ENCODE assay signal across 13 cellular contexts in genomic region chr9:127928232-127929043, GRCh38. TPM values are rescaled to one million over a fixed set of nuclear protein-coding genes. Genes with fewer than 3 reads are reported as not detected.
A peak's percentile ranks its signal among the peaks of the same experiment; 100 is the strongest.
DNase-seq lines count a peak whose midpoint lies in the region; ATAC-seq, FAIRE-seq and TF ChIP-seq lines count a peak whose summit lies in the region.
"Had no signal": no experiment of that assay in that cellular context is flagged by ENCODE, and none has a peak within 500 bp of the region (broad histone marks: within the 10 kb centered on the region; RNA-seq: fewer than 3 reads in every experiment).

No MANE protein-coding gene starts in this region.

- no peaks in the 10 kb centered on the region for H3K36me3 ChIP-seq in CD8-positive, alpha-beta T cell (ENCODE audit: insufficient read depth, low read length)
- H3K36me3 ChIP-seq in HEK293 (ENCODE audit: control insufficient read depth in 2 of 2, insufficient read depth in 1 of 2, low read length in 2 of 2) (no peaks in the 10 kb centered on the region), astrocyte (ENCODE audit: insufficient read depth, low read length) (no peaks in the 10 kb centered on the region), mesendoderm (ENCODE audit: control insufficient read depth, insufficient read depth, low read length) (no peaks in the 10 kb centered on the region)
- H3K36me3 ChIP-seq: HAP-1, thyroid gland had no signal

- no peak for FAIRE-seq in astrocyte (lab: Jason Lieb, UNC)

- peaks cover 27% of the 10 kb centered on the region for H3K4me1 Mint-ChIP-seq in CD8-positive, alpha-beta T cell (ENCODE audit: low read depth)
- H3K4me1 Mint-ChIP-seq in astrocyte (ENCODE audit: low read depth, unreplicated experiment) = peaks cover 11% of the 10 kb centered on the region

- peaks cover 2% of the 10 kb centered on the region for H3K27me3 Mint-ChIP-seq in CD8-positive, alpha-beta T cell (ENCODE audit: low read depth)
- H3K27me3 Mint-ChIP-seq in astrocyte (ENCODE audit: low read depth, unreplicated experiment) = peaks cover 23% of the 10 kb centered on the region

- peak overlapping the region; percentile 66 for H3K23ac ChIP-seq in mesendoderm (ENCODE audit: low read length)

- no CpG with 5 or more reads among the region's 16 CpGs for WGBS in mesendoderm (ENCODE audit: extremely low coverage, insufficient coverage, low lambda C conversion rate)

- no peak overlapping the region for H2BK120ac ChIP-seq in mesendoderm (ENCODE audit: low read depth, low read length)

- H3K36me3 Mint-ChIP-seq in CD8-positive, alpha-beta T cell = no peaks in the 10 kb centered on the region
- H3K36me3 Mint-ChIP-seq in astrocyte (ENCODE audit: low read depth, unreplicated experiment) = peaks cover 6% of the 10 kb centered on the region

- ATAC-seq in CD8-positive, alpha-beta T cell = no peak
- ATAC-seq in GM21381 (IDR thresholded peaks at IDR 0.05; ENCODE audit: unreplicated experiment) = no peak

- no peak overlapping the region for H2BK5ac ChIP-seq in mesendoderm (ENCODE audit: low read length)

- no peak overlapping the region for H2BK15ac ChIP-seq in mesendoderm (replicated peaks; ENCODE audit: low read depth)

- POLR2A ChIA-PET in CD8-positive, alpha-beta T cell (lab: Charles Lee) = interaction anchor here (0.6 to 1.3 kb wide), 3 partner anchors 9 to 184 kb away, joined by 3 to 8 read pairs (median 3); partner anchors contain the start of gene DPM2
- POLR2A ChIA-PET in HEK293 (lab: Yijun Ruan, JAX) = interaction anchor here (0.7 to 2.0 kb wide), 4 partner anchors 9 to 139 kb away, joined by 3 to 6 read pairs (median 4); partner anchors contain the start of genes DPM2 and NAIF1

- no peak overlapping the region for H4K8ac ChIP-seq in mesendoderm (ENCODE audit: low read depth, low read length)

- no peak overlapping the region for H3K4me3 ChIP-seq in CD8-positive, alpha-beta T cell (ENCODE audit: low read depth, low read length)
- H3K4me3 ChIP-seq in HEK293 (ENCODE audit: low read depth, low read length) (no peak overlapping the region), astrocyte (ENCODE audit: insufficient read depth, low read depth, low read length) (no peak overlapping the region), mesendoderm (ENCODE audit: low read length) (no peak overlapping the region)
- H3K4me3 ChIP-seq: HAP-1, thyroid gland had no signal

- no peak overlapping the region for H3K18ac ChIP-seq in mesendoderm (ENCODE audit: low read length)

- no peak overlapping the region for H4K5ac ChIP-seq in mesendoderm (ENCODE audit: low read length)

- H3K27ac ChIP-seq in CD8-positive, alpha-beta T cell (ENCODE audit: low read depth, low read length) = no peak overlapping the region
- H3K27ac ChIP-seq in HEK293 (ENCODE audit: extremely low read depth, low read depth, low read length) = no peak overlapping the region
- no peak overlapping the region for H3K27ac ChIP-seq in astrocyte (ENCODE audit: low read depth, low read length)
- no peak overlapping the region for H3K27ac ChIP-seq in mesendoderm (ENCODE audit: low read depth, low read length)
- H3K27ac ChIP-seq: thyroid gland had no signal

- no peak overlapping the region for H3K27ac Mint-ChIP-seq in CD8-positive, alpha-beta T cell
- H3K27ac Mint-ChIP-seq in astrocyte (ENCODE audit: unreplicated experiment) = peak overlapping the region; percentile 38

- H3K27me3 ChIP-seq in CD8-positive, alpha-beta T cell (ENCODE audit: insufficient read depth, low read length) = no peaks in the 10 kb centered on the region
- H3K27me3 ChIP-seq in astrocyte (ENCODE audit: insufficient read depth, low read length) (no peaks in the 10 kb centered on the region), mesendoderm (ENCODE audit: insufficient read depth, low read length, poor library complexity) (no peaks in the 10 kb centered on the region)
- H3K27me3 ChIP-seq: thyroid gland had no signal

- no peak for TF ChIP-seq CTCF in CD8-positive, alpha-beta T cell (IDR thresholded peaks at IDR 0.05)
- TF ChIP-seq CTCF in HEK293 (tag by site-specific recombination; IDR thresholded peaks at IDR 0.05) = no peak
- no peak for TF ChIP-seq CTCF in astrocyte (IDR thresholded peaks at IDR 0.05; ENCODE audit: insufficient read depth, low read depth, low read length)

- no peak overlapping the region for H3K4ac ChIP-seq in mesendoderm (ENCODE audit: low read depth, low read length)

- no peak overlapping the region for H3K9ac ChIP-seq in astrocyte (ENCODE audit: low read length)
- peak overlapping the region; percentile 32 for H3K9ac ChIP-seq in mesendoderm (ENCODE audit: low read length)

- H3K9me3 ChIP-seq in CD8-positive, alpha-beta T cell (ENCODE audit: low read length) = no peaks in the 10 kb centered on the region
- H3K9me3 ChIP-seq in HEK293 (ENCODE audit: control insufficient read depth, insufficient read depth, low read depth, low read length) = no peaks in the 10 kb centered on the region
- no peaks in the 10 kb centered on the region for H3K9me3 ChIP-seq in astrocyte (ENCODE audit: insufficient read depth, low read depth, low read length)
- H3K9me3 ChIP-seq: HAP-1, thyroid gland had no signal

- H3K79me2 ChIP-seq in astrocyte (ENCODE audit: insufficient read depth, low read length) = peaks cover 4% of the 10 kb centered on the region
- no peaks in the 10 kb centered on the region for H3K79me2 ChIP-seq in mesendoderm (ENCODE audit: control insufficient read depth, insufficient read depth, low read length)

- H3K56ac ChIP-seq in mesendoderm (ENCODE audit: low read length) = peak overlapping the region; percentile 67

- intact Hi-C loops in CD8-positive, alpha-beta T cell (cut with DNase I, micrococcal nuclease) = no loop called here

- H3K9me3 Mint-ChIP-seq in CD8-positive, alpha-beta T cell = no peaks in the 10 kb centered on the region
- no peaks in the 10 kb centered on the region for H3K9me3 Mint-ChIP-seq in astrocyte (ENCODE audit: unreplicated experiment)

- H4K20me1 ChIP-seq in astrocyte (ENCODE audit: insufficient read depth, low read length) = peaks cover 18% of the 10 kb centered on the region

- DNase-seq in CD8-positive, alpha-beta T cell = peak in 1 of 7 experiments; percentile 21
- DNase-seq in astrocyte (ENCODE audit: low read depth) (no peak), mesendoderm (no peak), NCI-H2107 (lab: John Stamatoyannopoulos, UW) (no peak), NCI-H1694 treated with DMSO at 0.1 percent for 48 hours (lab: John Stamatoyannopoulos, UW) (no peak), GDM1 (lab: John Stamatoyannopoulos, UW) (no peak)
- DNase-seq: activated CD4-positive, CD25-positive, alpha-beta regulatory T cell treated with anti-CD3 and anti-CD28 coated beads, Interleukin-2, amount 50 U/mL, for 72 hours; amniotic stem cell; NCI-H187; thyroid gland had no signal

- H3K79me1 ChIP-seq in mesendoderm (ENCODE audit: low read length) = no peaks in the 10 kb centered on the region

- H3K4me1 ChIP-seq in CD8-positive, alpha-beta T cell (ENCODE audit: insufficient read depth, low read length) = peaks cover 34% of the 10 kb centered on the region
- 0 out of 2 replicates have a peak, but pooled peaks cover 5% of the 10 kb centered on the region for H3K4me1 ChIP-seq in HEK293 (ENCODE audit: control insufficient read depth, insufficient read depth, low read length)
- H3K4me1 ChIP-seq in astrocyte (ENCODE audit: insufficient read depth, low read length) = peaks cover 42% of the 10 kb centered on the region
- H3K4me1 ChIP-seq in mesendoderm (ENCODE audit: control insufficient read depth, low read depth, low read length) = peaks cover 9% of the 10 kb centered on the region

- H2AFZ ChIP-seq in astrocyte (ENCODE audit: low read depth, low read length) = no peak overlapping the region

- H3K4me2 ChIP-seq in astrocyte (ENCODE audit: low read length) (no peak overlapping the region), mesendoderm (ENCODE audit: low read length) (no peak overlapping the region)

- peak overlapping the region; percentile 60 for H3K4me3 Mint-ChIP-seq in CD8-positive, alpha-beta T cell
- peak overlapping the region; percentile 42 for H3K4me3 Mint-ChIP-seq in astrocyte (ENCODE audit: unreplicated experiment)

- no peak overlapping the region for H2AK5ac ChIP-seq in mesendoderm (ENCODE audit: low read length)

- CTCF ChIA-PET in CD8-positive, alpha-beta T cell (lab: Charles Lee) = interaction anchor here (0.8 to 6.8 kb wide), 6 partner anchors 12 to 339 kb away, joined by 3 to 41 read pairs (median 3); partner anchors contain the start of gene ST6GALNAC4
- CTCF ChIA-PET in HEK293 (lab: Yijun Ruan, JAX) = interaction anchor here (0.6 to 3.3 kb wide), 4 partner anchors 15 to 189 kb away, joined by 3 to 24 read pairs (median 10); no protein-coding TSS in a partner anchor

TF ChIP-seq in HEK293, 187 proteins besides CTCF, POLR2A, EP300 and RAD21 (continues in another document):
- TF ChIP-seq SETDB1 (IDR thresholded peaks at IDR 0.05; ENCODE audit: insufficient read length, low read length) (no peak), ZBTB6 (tag by site-specific recombination; IDR thresholded peaks at IDR 0.05) (no peak), SP2 (tag by site-specific recombination; IDR thresholded peaks at IDR 0.05) (peak; percentile 43; the same call in 1 of the 2 replicates), SP3 (tag by site-specific recombination; IDR thresholded peaks at IDR 0.05) (peak; percentile 48; the same call in 1 of the 2 replicates), ZFHX2 (tag by site-specific recombination; conservative IDR thresholded peaks at IDR 0.05) (peak; percentile 42), ZNF626 (tag by site-specific recombination; IDR thresholded peaks at IDR 0.05) (no peak)

RNA-seq across cellular contexts. Expression of gene PIP5KL1, which starts 2.1 kb away (rescaled TPM):
- total RNA-seq in CD8-positive, alpha-beta T cell = 1 to 10 TPM; 5.1 to 7.4 TPM
- total RNA-seq in astrocyte = 4.6 and 4.9 TPM in 2 replicates
- polyA plus RNA-seq in mesendoderm (2013, experiment 1 of 2) = 4.1 TPM
- polyA plus RNA-seq in mesendoderm (2013, experiment 2 of 2) = 3.5 TPM

RNA-seq across cellular contexts. Expression of gene DPM2, which starts 9.2 kb away (rescaled TPM):
- total RNA-seq in CD8-positive, alpha-beta T cell = 10 to 100 TPM; 40.2 to 42.7 TPM
- total RNA-seq in astrocyte = 32.7 and 34.3 TPM in 2 replicates
- 31.9 TPM for polyA plus RNA-seq in mesendoderm (2013, experiment 1 of 2)
- polyA plus RNA-seq in mesendoderm (2013, experiment 2 of 2) = 33.2 TPM

RNA-seq across cellular contexts. Expression of gene ST6GALNAC4, which starts 11.6 kb away (rescaled TPM):
- total RNA-seq in CD8-positive, alpha-beta T cell = 10 to 100 TPM; 40.0 to 47.6 TPM
- 14.5 and 21.7 TPM in 2 replicates for total RNA-seq in astrocyte
- 12.3 TPM for polyA plus RNA-seq in mesendoderm (2013, experiment 1 of 2)
- polyA plus RNA-seq in mesendoderm (2013, experiment 2 of 2) = 14.4 TPM

RNA-seq across cellular contexts. Expression of gene ST6GALNAC6, which starts 29.0 kb away (rescaled TPM):
- total RNA-seq in CD8-positive, alpha-beta T cell = 10 to 100 TPM; 49.8 to 56.1 TPM
- 30.4 and 37.5 TPM in 2 replicates for total RNA-seq in astrocyte
- 11.0 TPM for polyA plus RNA-seq in mesendoderm (2013, experiment 1 of 2)
- polyA plus RNA-seq in mesendoderm (2013, experiment 2 of 2) = 11.5 TPM

RNA-seq across cellular contexts. Expression of gene AK1, which starts 51.0 kb away (rescaled TPM):
- total RNA-seq in CD8-positive, alpha-beta T cell = 10 to 100 TPM; 34.8 to 35.2 TPM
- total RNA-seq in astrocyte = 78.0 and 79.5 TPM in 2 replicates
- polyA plus RNA-seq in mesendoderm (2013, experiment 1 of 2) = 24.5 TPM
- 21.1 TPM for polyA plus RNA-seq in mesendoderm (2013, experiment 2 of 2)
